Comparison of ENCODE assay signal across 19 cellular contexts in genomic region chr5:137316346-137316736, GRCh38.
DNase-seq lines count a peak whose midpoint lies in the region; ATAC-seq and TF ChIP-seq lines count a peak whose summit lies in the region.
"Had no signal": no experiment of that assay in that cellular context is flagged by ENCODE, and none has a peak within 500 bp of the region (broad histone marks: within the 10 kb centered on the region; RNA-seq: fewer than 3 reads in every experiment).

No MANE protein-coding gene starts in this region.

- TF ChIP-seq CTCF in cardiac fibroblast (IDR thresholded peaks at IDR 0.05; ENCODE audit: low read depth, low read length): no peak

- CTCF ChIA-PET in HEK293T (lab: Yijun Ruan, JAX): no interaction called here

- H3K4me3 ChIP-seq in cardiac fibroblast (replicated peaks in 1 of 2; ENCODE audit: low read depth in 2 of 2, low read length in 2 of 2): no peak overlapping the region
- H3K4me3 ChIP-seq: heart right ventricle, thyroid gland had no signal

- ATAC-seq in Right ventricle myocardium inferior: peak; percentile 10
- ATAC-seq: esophagus mucosa; naive thymus-derived CD8-positive, alpha-beta T cell; stimulated activated memory B cell treated with anti-CD40 and anti-IgM and Interleukin-4, amounts not matched to agents 10 μg/mL and 1 μg/mL and 100 μg/mL, for 72 hours had no signal

- no peak for DNase-seq in Right ventricle myocardium inferior (ENCODE audit: missing footprints)
- no peak for DNase-seq in cardiac septum (ENCODE audit: low spot score)
- DNase-seq in cardiac fibroblast (ENCODE audit: low read depth in 2 of 2): peak; percentile 29 to 64
- DNase-seq in hepatic stellate cell (ENCODE audit: low spot score): peak; percentile 26
- DNase-seq in ureter (ENCODE audit: low spot score): peak; percentile 29
- no peak for DNase-seq in HEK293T (ENCODE audit: extremely low spot score)
- no peak for DNase-seq in Kasumi-1 (lab: John Stamatoyannopoulos, UW)
- no peak for DNase-seq in KG1 (lab: John Stamatoyannopoulos, UW)
- DNase-seq: activated naive CD4-positive, alpha-beta T cell treated with Interleukin-2 at 50 U/mL for 16 hours; activated T-cell treated with anti-CD3 and anti-CD28 coated beads for 4 hours; heart right ventricle; MV-4-11; naive thymus-derived CD8-positive, alpha-beta T cell; NCI-H2029 treated with DMSO at 0.1 percent for 48 hours; NCI-H446 treated with DMSO at 0.1 percent for 48 hours; stimulated activated CD4-positive, alpha-beta T cell treated with anti-CD3 and anti-CD28 coated beads, Interleukin-15, amount 100 ng/mL, for 24 hours had no signal

- intact Hi-C loops in Right ventricle myocardium inferior (cut with DNase I) (no loop called here), cardiac septum (cut with DNase I) (loop anchor here (10.0 kb wide), 1 partner anchor 512 kb away; no protein-coding TSS in a partner anchor)

- POLR2A ChIA-PET in HEK293T (lab: Yijun Ruan, JAX): no interaction called here

TF ChIP-seq in HEK293T, 16 proteins besides CTCF, POLR2A, EP300 and RAD21:
- TF ChIP-seq ARNT (IDR thresholded peaks at IDR 0.05) (no peak), NFRKB (IDR thresholded peaks at IDR 0.05) (no peak), CTBP1 (IDR thresholded peaks at IDR 0.05; ENCODE audit: borderline replicate concordance) (no peak), FOXA1 (IDR thresholded peaks at IDR 0.05) (no peak), SP1 (IDR thresholded peaks at IDR 0.05) (no peak), PKNOX1 (IDR thresholded peaks at IDR 0.05) (no peak), ELF4 (IDR thresholded peaks at IDR 0.05) (no peak), L3MBTL2 (conservative IDR thresholded peaks at IDR 0.05) (no peak), ZNF384 (IDR thresholded peaks at IDR 0.05) (no peak), FOXM1 (IDR thresholded peaks at IDR 0.05; ENCODE audit: borderline replicate concordance) (no peak), SUZ12 (IDR thresholded peaks at IDR 0.05) (no peak)

Comparison
In these comparisons a context has a peak if more than half of its experiments do, and no peak if none do; other contexts are left out.
1. DNase-seq: peak in cardiac fibroblast (2 of 2), hepatic stellate cell (single experiment) and ureter (single experiment); none in Right ventricle myocardium inferior (single experiment), cardiac septum (single experiment), HEK293T (single experiment), Kasumi-1 (0 of 2) and KG1 (single experiment).